ENCODE assay signal across 18 cellular contexts in the genomic region with DNA sequence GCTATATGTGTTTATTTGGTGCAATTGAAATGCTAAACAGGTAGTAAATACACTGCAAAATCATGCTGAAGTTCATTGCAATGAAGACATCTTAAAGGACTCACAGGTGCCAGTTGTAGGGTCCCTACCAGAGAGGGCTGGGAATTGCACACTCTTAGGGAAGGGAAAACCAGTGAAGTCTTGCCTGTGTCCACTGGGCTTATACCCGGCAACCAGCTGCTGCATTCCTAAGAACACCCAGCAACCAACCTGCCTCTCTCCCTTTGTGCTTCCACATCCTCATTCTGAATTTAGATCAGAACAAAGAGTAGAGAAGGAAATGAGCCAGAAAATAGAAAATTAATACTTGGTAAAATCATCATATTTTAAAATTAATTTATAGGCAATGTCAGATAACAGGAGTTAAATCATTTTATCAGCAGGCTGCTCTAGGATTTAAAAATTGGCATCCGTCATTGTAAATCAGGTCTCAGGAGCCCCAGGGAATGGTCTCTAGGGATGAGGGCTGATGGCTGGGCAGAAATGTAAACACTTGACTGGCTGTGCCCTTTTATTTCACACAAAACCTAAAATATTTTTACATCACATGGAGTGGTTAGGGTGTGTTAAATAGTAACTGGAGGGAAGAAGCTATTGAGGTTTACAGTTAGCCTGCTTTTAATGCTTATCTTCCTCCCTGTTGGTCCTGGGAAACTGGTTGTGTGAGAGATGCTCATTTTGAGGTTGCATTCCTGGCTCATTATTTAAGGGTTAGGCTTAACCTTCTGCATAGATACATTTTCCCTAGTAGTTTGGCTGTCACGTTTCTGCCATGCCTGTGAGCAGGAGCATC. TPM values are rescaled to one million over a fixed set of nuclear protein-coding genes. Genes with fewer than 3 reads are reported as not detected.
DNase-seq lines count a peak whose midpoint lies in the region.
"Had no signal": no experiment of that assay in that cellular context is flagged by ENCODE, and none has a peak within 500 bp of the region (broad histone marks: within the 10 kb centered on the region; RNA-seq: fewer than 3 reads in every experiment).

No MANE protein-coding gene starts in this region.

- in situ Hi-C loops in ACHN (cut with HindIII; ENCODE audit: low pct_ligation_motif_present, low pct_unique_long_range_greater_than_20kb, low sequenced_read_pairs), result no loop called here

- no peaks in the 10 kb centered on the region for H3K27me3 ChIP-seq in MG63
- H3K27me3 ChIP-seq: cardiac muscle cell had no signal

- no peak overlapping the region for H3K4me3 ChIP-seq in MG63
- H3K4me3 ChIP-seq: cardiac muscle cell, skin epidermis had no signal

- no peaks in the 10 kb centered on the region; the same call in 1 of the 2 replicates for H3K36me3 ChIP-seq in MG63

- DNase-seq in ACHN (peak; percentile 4), DMS79 treated with DMSO at 0.1 percent for 48 hours (lab: John Stamatoyannopoulos, UW) (peak; percentile 85), NCI-H2081 treated with DMSO at 0.1 percent for 48 hours (lab: John Stamatoyannopoulos, UW) (peak; percentile 19), SW480 (ENCODE audit: low spot score) (peak; percentile 79), NCI-H2196 (lab: John Stamatoyannopoulos, UW; ENCODE audit: unreplicated experiment) (no peak), MG63 (no peak), AML-193 (lab: John Stamatoyannopoulos, UW) (no peak)
- DNase-seq in stimulated activated CD4-positive, alpha-beta T cell treated with anti-CD3 and anti-CD28 coated beads, Interleukin-2, amount 100 ng/mL, for 48 hours, result no peak
- DNase-seq: activated CD4-positive, CD25-positive, alpha-beta regulatory T cell treated with anti-CD3 and anti-CD28 coated beads, Interleukin-2, amount 50 U/mL, for 72 hours; activated CD8-positive, alpha-beta memory T cell treated with anti-CD3 and anti-CD28 coated beads for 24 hours; activated naive CD4-positive, alpha-beta T cell treated with anti-CD3 and anti-CD28 coated beads for 36 hours; activated T-cell treated with anti-CD3 and anti-CD28 coated beads, Interleukin-2, amount 50 U/mL, for 4 hours; CD4-positive, alpha-beta T cell; dermis blood vessel endothelial cell; immature natural killer cell; stimulated activated naive CD4-positive, alpha-beta T cell treated with Interleukin-2 at 50 U/mL for 16 hours had no signal

- H3K9me3 ChIP-seq in MG63, result no peaks in the 10 kb centered on the region

RNA-seq across cellular contexts. Expression of gene PTGFRN, which starts 31.3 kb away (rescaled TPM):
- total RNA-seq in MG63 (2014; rRNA removed; shearing (Covaris generic); ENCODE audit: low replicate concordance), result 35.6 and 56.6 TPM in 2 replicates

Comparison
In these comparisons a context has a peak if more than half of its experiments do, and no peak if none do; other contexts are left out.
1. DNase-seq: peak in ACHN (single experiment), DMS79 treated with DMSO at 0.1 percent for 48 hours (single experiment), NCI-H2081 treated with DMSO at 0.1 percent for 48 hours (single experiment) and SW480 (single experiment); none in NCI-H2196 (single experiment), MG63 (single experiment), AML-193 (0 of 2) and stimulated activated CD4-positive, alpha-beta T cell treated with anti-CD3 and anti-CD28 coated beads, Interleukin-2, amount 100 ng/mL, for 48 hours (0 of 2).